ENCODE assay signal across 17 cellular contexts in the genomic region with DNA sequence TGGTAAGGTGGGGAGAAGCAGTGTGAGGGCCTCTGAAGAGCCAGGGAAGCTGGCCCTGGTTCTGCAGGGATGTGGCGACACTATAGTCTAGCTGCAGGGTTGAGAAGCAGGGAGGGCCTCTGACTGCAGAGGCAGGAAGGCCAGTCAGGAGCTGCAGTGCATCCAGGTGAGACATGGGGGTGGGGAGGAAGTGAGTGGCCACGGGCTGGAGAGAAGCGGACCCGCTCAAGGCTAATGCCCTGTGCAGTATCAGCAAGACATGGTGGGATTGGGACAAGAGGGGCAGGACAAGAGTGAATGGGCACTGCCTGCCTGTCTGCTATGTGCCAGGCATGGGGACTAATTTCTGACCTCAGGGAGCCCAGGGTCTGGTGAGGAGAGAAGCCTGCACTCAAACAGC.
"Had no signal": no experiment of that assay in that cellular context is flagged by ENCODE, and none has a peak within 500 bp of the region (broad histone marks: within the 10 kb centered on the region; RNA-seq: fewer than 3 reads in every experiment).

No MANE protein-coding gene starts in this region.

- H3K27me3 Mint-ChIP-seq: naive thymus-derived CD4-positive, alpha-beta T cell had no signal

- H3K27ac ChIP-seq: brain microvascular endothelial cell, neutrophil, tibial nerve, vagina, WERI-Rb-1 had no signal

- H3K4me3 Mint-ChIP-seq: activated T-cell treated with anti-CD3 and anti-CD28 coated beads, Interleukin-2, amount 50 U/mL, for 4 hours; naive thymus-derived CD4-positive, alpha-beta T cell had no signal

- DNase-seq: activated CD4-positive, alpha-beta T cell treated with anti-CD3 and anti-CD28 coated beads for 48 hours; activated naive CD4-positive, alpha-beta T cell; activated T-cell treated with anti-CD3 and anti-CD28 coated beads, Interleukin-2, amount 50 U/mL, for 4 hours; amniotic stem cell; brain microvascular endothelial cell; cerebellar nuclear complex; dermis blood vessel endothelial cell; left cardiac atrium; naive thymus-derived CD4-positive, alpha-beta T cell; small intestine; T-helper 9 cell; WERI-Rb-1 had no signal

- ATAC-seq: activated T-cell treated with anti-CD3 and anti-CD28 coated beads, Interleukin-2, amount 50 U/mL, for 4 hours; esophagus mucosa; left cardiac atrium; naive thymus-derived CD4-positive, alpha-beta T cell had no signal

- H3K27me3 ChIP-seq: brain microvascular endothelial cell, neutrophil, tibial nerve, vagina had no signal

- H3K9me3 ChIP-seq: neutrophil, tibial nerve, vagina had no signal

- H3K4me3 ChIP-seq: lung, tibial nerve, vagina had no signal

- H3K9me3 Mint-ChIP-seq: activated T-cell treated with anti-CD3 and anti-CD28 coated beads, Interleukin-2, amount 50 U/mL, for 4 hours; naive thymus-derived CD4-positive, alpha-beta T cell had no signal
